11 cellular contexts compared by ENCODE assay signal in genomic region chr11:131889760-131890620, GRCh38.
DNase-seq lines count a peak whose midpoint lies in the region; ATAC-seq and TF ChIP-seq lines count a peak whose summit lies in the region.
"Had no signal": no experiment of that assay in that cellular context is flagged by ENCODE, and none has a peak within 500 bp of the region (broad histone marks: within the 10 kb centered on the region; RNA-seq: fewer than 3 reads in every experiment).

No MANE protein-coding gene starts in this region.

- no peak overlapping the region for H3K9ac ChIP-seq in MM.1S (ENCODE audit: low read length)

- H3K36me3 ChIP-seq in GM23338 (ENCODE audit: insufficient read depth) (no peaks in the 10 kb centered on the region), MM.1S (replicated peaks; ENCODE audit: insufficient read depth, low read length) (no peaks in the 10 kb centered on the region)

- peak overlapping the region; percentile 57 for H3K4me2 ChIP-seq in GM23338
- H3K4me2 ChIP-seq in MM.1S (ENCODE audit: low read depth, low read length): no peak overlapping the region

- H3K9me2 ChIP-seq in GM23338 (ENCODE audit: insufficient read depth) (no peaks in the 10 kb centered on the region; the same call in 1 of the 2 replicates), MM.1S (replicated peaks; ENCODE audit: insufficient read depth, low read length) (no peaks in the 10 kb centered on the region)

- H4K20me1 ChIP-seq in GM23338 (replicated peaks; ENCODE audit: insufficient read depth) (no peaks in the 10 kb centered on the region), MM.1S (ENCODE audit: insufficient read depth, low read length) (no peaks in the 10 kb centered on the region)

- peaks cover 10% of the 10 kb centered on the region for H3K4me1 Mint-ChIP-seq in GM23338

- H3K79me2 ChIP-seq in GM23338 (replicated peaks; ENCODE audit: insufficient read depth): no peaks in the 10 kb centered on the region
- no peaks in the 10 kb centered on the region for H3K79me2 ChIP-seq in MM.1S (ENCODE audit: low read length)

- H3K27ac Mint-ChIP-seq in GM23338: no peak overlapping the region

- no peaks in the 10 kb centered on the region for H3K9me3 Mint-ChIP-seq in GM23338

- peaks cover 2% of the 10 kb centered on the region for H3K27me3 Mint-ChIP-seq in GM23338 (ENCODE audit: insufficient read depth, low read depth, poor library complexity)

- TF ChIP-seq CTCF in AG04449 (IDR thresholded peaks at IDR 0.05; ENCODE audit: insufficient read depth, low read length, missing control alignments) (peak; percentile 19), GM23338 (conservative IDR thresholded peaks at IDR 0.05; ENCODE audit: low read depth in 2 of 2) (peak in 1 of 2 experiments; percentile 21; a peak in 2 of 4 replicates), MM.1S (IDR thresholded peaks at IDR 0.05; ENCODE audit: low read length) (no peak)

- no peaks in the 10 kb centered on the region for H3K36me3 Mint-ChIP-seq in GM23338 (ENCODE audit: low read depth)

- H3K4me3 ChIP-seq in AG04449 (ENCODE audit: low read depth, low read length) (no peak overlapping the region), GM23338 (peak overlapping the region; percentile 16; the same call in 1 of the 2 replicates), MM.1S (ENCODE audit: low read length) (no peak overlapping the region)

- H3K4me3 Mint-ChIP-seq in GM23338: no peak overlapping the region

- no peak overlapping the region for H2AFZ ChIP-seq in GM23338
- no peak overlapping the region for H2AFZ ChIP-seq in MM.1S (ENCODE audit: low read length)

- peaks cover 35% of the 10 kb centered on the region for H3K4me1 ChIP-seq in GM23338 (ENCODE audit: insufficient read depth)
- H3K4me1 ChIP-seq in MM.1S (ENCODE audit: low read length): no peaks in the 10 kb centered on the region

- no peaks in the 10 kb centered on the region for H3K27me3 ChIP-seq in GM23338 (ENCODE audit: insufficient read depth)
- H3K27me3 ChIP-seq in MM.1S (replicated peaks; ENCODE audit: insufficient read depth, low read length): no peaks in the 10 kb centered on the region

- H3K27ac ChIP-seq in GM23338 (ENCODE audit: low read depth) (peak overlapping the region; percentile 91), MM.1S (ENCODE audit: low read length) (no peak overlapping the region)

- DNase-seq in AG04449 (ENCODE audit: low read depth, low spot score): no peak
- peak; percentile 73 for DNase-seq in GM23338 (ENCODE audit: low spot score)
- DNase-seq in astrocyte of the hippocampus (ENCODE audit: low read depth, low spot score): peak; percentile 56
- peak; percentile 48 for DNase-seq in left kidney (ENCODE audit: low read depth, low spot score)
- no peak for DNase-seq in cerebellum (ENCODE audit: low spot score)
- DNase-seq in hippocampal formation (lab: John Stamatoyannopoulos, UW): no peak
- DNase-seq in MM.1S: no peak
- DNase-seq: C1 segment of cervical spinal cord, NCI-H1436 treated with DMSO at 0.1 percent for 48 hours, OCI-M1 had no signal

- H3F3A ChIP-seq in GM23338 (replicated peaks; ENCODE audit: low read depth) (peaks cover 6% of the 10 kb centered on the region; the same call in 1 of the 2 replicates), MM.1S (ENCODE audit: insufficient read depth, low read length) (no peaks in the 10 kb centered on the region)

- no peaks in the 10 kb centered on the region for H3K9me3 ChIP-seq in MM.1S (replicated peaks; ENCODE audit: insufficient read depth, low read length)

- POLR2A ChIA-PET in AG04449 (lab: Yijun Ruan, JAX): interaction anchor here (0.7 to 1.6 kb wide), 2 partner anchors 173 to 196 kb away, joined by 3 read pairs; no protein-coding TSS in a partner anchor

- CTCF ChIA-PET in AG04449 (lab: Yijun Ruan, JAX): interaction anchor here (0.9 to 5.4 kb wide), 11 partner anchors 10 to 236 kb away, joined by 3 to 27 read pairs (median 5); no protein-coding TSS in a partner anchor

- ATAC-seq in GM23338: peak; percentile 87
- no peak for ATAC-seq in GM21529 (IDR thresholded peaks at IDR 0.05; ENCODE audit: unreplicated experiment)

TF ChIP-seq in GM23338, 12 proteins besides CTCF, POLR2A, EP300 and RAD21 (continues in another document):
- TF ChIP-seq ZNF114 (CRISPR knock-in tag; IDR thresholded peaks at IDR 0.05) (no peak), NANOG (IDR thresholded peaks at IDR 0.05; ENCODE audit: borderline replicate concordance) (no peak), REST (IDR thresholded peaks at IDR 0.05; ENCODE audit: unreplicated experiment) (no peak), STAT1 (IDR thresholded peaks at IDR 0.05; ENCODE audit: unreplicated experiment) (no peak), EZH2phosphoT487 (IDR thresholded peaks at IDR 0.05; ENCODE audit: unreplicated experiment) (no peak), JUNB (IDR thresholded peaks at IDR 0.05; ENCODE audit: unreplicated experiment) (no peak), ZNF331 (CRISPR knock-in tag; IDR thresholded peaks at IDR 0.05; ENCODE audit: low read depth) (no peak)

Comparison
In these comparisons a context has a peak if more than half of its experiments do, and no peak if none do; other contexts are left out.
1. DNase-seq: peak in GM23338 (single experiment), astrocyte of the hippocampus (single experiment) and left kidney (single experiment); none in AG04449 (single experiment), cerebellum (single experiment), hippocampal formation (0 of 2) and MM.1S (single experiment).